Comparison of ENCODE assay signal across 28 cellular contexts in the genomic region with DNA sequence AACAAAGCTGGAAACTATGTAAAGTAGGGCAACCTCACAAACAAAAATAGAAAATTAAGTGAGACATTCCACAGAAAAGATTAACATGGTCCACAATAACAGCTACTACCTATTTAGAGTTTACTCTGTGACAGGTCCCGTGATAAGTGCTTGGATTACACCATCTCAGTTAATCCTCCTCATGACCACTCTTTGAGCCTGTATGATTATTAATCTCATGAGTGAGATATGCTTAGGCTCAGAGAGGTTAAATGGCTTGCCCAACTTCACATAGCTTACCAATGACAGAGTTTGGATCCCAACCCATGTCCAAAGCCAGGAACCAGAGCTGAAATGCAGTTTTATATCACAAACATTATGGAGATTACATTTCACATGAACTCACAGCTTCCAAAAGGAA.
"Had no signal": no experiment of that assay in that cellular context is flagged by ENCODE, and none has a peak within 500 bp of the region (broad histone marks: within the 10 kb centered on the region; RNA-seq: fewer than 3 reads in every experiment).

No MANE protein-coding gene starts in this region.

- H3K9me3 ChIP-seq: adrenal gland, ascending aorta, esophagus muscularis mucosa, gastrocnemius medialis, heart left ventricle had no signal

- H3K27ac ChIP-seq: adrenal gland, ascending aorta, brain microvascular endothelial cell, esophagus muscularis mucosa, foreskin keratinocyte, gastrocnemius medialis, heart left ventricle, WERI-Rb-1 had no signal

- FAIRE-seq: bronchial epithelial cell had no signal

- DNase-seq: activated B cell treated with CpG ODN at 0.5 μM for 24 hours; activated CD4-positive, alpha-beta T cell treated with anti-CD3 and anti-CD28 coated beads, Interleukin-2, amount 50 U/mL, for 1 hour; activated CD4-positive, alpha-beta T cell treated with anti-CD3 and anti-CD28 coated beads, Interleukin-2, amount 50 U/mL, for 48 hours; activated CD8-positive, alpha-beta memory T cell treated with anti-CD3 and anti-CD28 coated beads for 24 hours; activated effector memory CD4-positive, alpha-beta T cell treated with Interleukin-2 at 50 U/mL for 16 hours; activated gamma-delta T cell treated with Interleukin-2 at 50 U/mL for 16 hours; activated naive CD4-positive, alpha-beta T cell treated with anti-CD3 and anti-CD28 coated beads, Interleukin-2, amount 50 U/mL, for 16 hours; activated naive CD4-positive, alpha-beta T cell treated with Interleukin-2 at 50 U/mL for 16 hours; activated naive CD8-positive, alpha-beta T cell treated with anti-CD3 and anti-CD28 coated beads for 36 hours; activated T-cell treated with anti-CD3 and anti-CD28 coated beads, Interleukin-2, amount 50 U/mL, for 4 hours; cortex of kidney; effector CD4-positive, alpha-beta T cell; effector memory CD8-positive, alpha-beta T cell; gastrocnemius medialis; glutamatergic neuron; heart left ventricle; T-helper 17 cell; WERI-Rb-1 had no signal

- ATAC-seq: activated CD4-positive, CD25-positive, alpha-beta regulatory T cell treated with anti-CD3 and anti-CD28 coated beads, Interleukin-2, amount 50 U/mL, for 24 hours; activated CD8-positive, alpha-beta T cell treated with anti-CD3 and anti-CD28 coated beads for 36 hours; activated naive CD8-positive, alpha-beta T cell treated with anti-CD3 and anti-CD28 coated beads, Interleukin-2, amount 50 U/mL, for 24 hours; activated T-cell treated with anti-CD3 and anti-CD28 coated beads, Interleukin-2, amount 50 U/mL, for 4 hours; activated T-helper 17 cell treated with anti-CD3 and anti-CD28 coated beads, Interleukin-2, amount 50 U/mL, for 72 hours; effector memory CD8-positive, alpha-beta T cell; gastrocnemius medialis; heart left ventricle; T-helper 17 cell had no signal

- H3K4me3 ChIP-seq: adrenal gland, ascending aorta, esophagus muscularis mucosa, gastrocnemius medialis, heart left ventricle had no signal

- H3K4me1 ChIP-seq: adrenal gland, ascending aorta, esophagus muscularis mucosa, foreskin keratinocyte, gastrocnemius medialis, heart left ventricle had no signal
